7 cellular contexts compared by ENCODE assay signal in genomic region chr19:12092065-12092867, GRCh38. TPM values are rescaled to one million over a fixed set of nuclear protein-coding genes. Genes with fewer than 3 reads are reported as not detected.
DNase-seq lines count a peak whose midpoint lies in the region; ATAC-seq and TF ChIP-seq lines count a peak whose summit lies in the region.

No MANE protein-coding gene starts in this region.

- H3K4me2 ChIP-seq in SK-N-SH, result no peak overlapping the region

- H4K20me1 ChIP-seq in SK-N-SH (ENCODE audit: insufficient read depth), result no peaks in the 10 kb centered on the region

- no peaks in the 10 kb centered on the region for H3K36me3 ChIP-seq in SK-N-SH (replicated peaks in 1 of 2; ENCODE audit: control insufficient read depth in 1 of 2, insufficient read depth in 2 of 2, low read length in 1 of 2)

- 65% methylated on average over 25 of the region's 53 CpGs for WGBS in SK-N-SH (ENCODE audit: low lambda C conversion rate)

- no peaks in the 10 kb centered on the region for H3F3A ChIP-seq in SK-N-SH (replicated peaks; ENCODE audit: insufficient read depth)

- H3K9me2 ChIP-seq in SK-N-SH, result no peaks in the 10 kb centered on the region

- CTCF ChIA-PET in SK-N-SH (lab: Yijun Ruan, JAX), result interaction anchor here (0.8 kb wide), 1 partner anchor 33 kb away, joined by 3 read pairs; no protein-coding TSS in a partner anchor

- TF ChIP-seq EP300 in SK-N-SH (IDR thresholded peaks at IDR 0.05; ENCODE audit: borderline replicate concordance in 1 of 2, low read depth in 1 of 2, low read length in 1 of 2), result no peak

- H3K4me1 ChIP-seq in mononuclear cell (ENCODE audit: insufficient read depth, low read length), result peaks cover 15% of the 10 kb centered on the region
- no peaks in the 10 kb centered on the region for H3K4me1 ChIP-seq in SK-N-SH (ENCODE audit: control insufficient read depth in 1 of 2, insufficient read depth in 2 of 2, low read depth in 1 of 2, low read length in 1 of 2)

- POLR2A ChIA-PET in SK-N-SH (lab: Yijun Ruan, JAX), result no interaction called here

- H3K79me2 ChIP-seq in SK-N-SH (ENCODE audit: insufficient read depth), result no peaks in the 10 kb centered on the region

- H3K27ac ChIP-seq in SK-N-SH (ENCODE audit: low read depth in 2 of 2, low read length in 1 of 2), result no peak overlapping the region

- TF ChIP-seq RAD21 in SK-N-SH (IDR thresholded peaks at IDR 0.05; ENCODE audit: low read length), result no peak

- H3K4me3 ChIP-seq in mononuclear cell (ENCODE audit: low read length), result peak overlapping the region; percentile 37
- no peak overlapping the region for H3K4me3 ChIP-seq in SK-N-SH (ENCODE audit: low read depth in 2 of 2, low read length in 1 of 2)

- H3K27me3 ChIP-seq in mononuclear cell (ENCODE audit: insufficient read depth, low read length), result no peaks in the 10 kb centered on the region
- H3K27me3 ChIP-seq in SK-N-SH (ENCODE audit: insufficient read depth), result no peaks in the 10 kb centered on the region

- ATAC-seq in esophagus mucosa, result peak; percentile 86

- no peaks in the 10 kb centered on the region for H3K9me3 ChIP-seq in mononuclear cell (ENCODE audit: low read depth, low read length)
- H3K9me3 ChIP-seq in SK-N-SH, result no peaks in the 10 kb centered on the region

- TF ChIP-seq CTCF in SK-N-SH (IDR thresholded peaks at IDR 0.05), result no peak

- H3K9ac ChIP-seq in SK-N-SH, result no peak overlapping the region

- peak; percentile 32 for DNase-seq in NCI-H2227 (lab: John Stamatoyannopoulos, UW; ENCODE audit: unreplicated experiment)
- DNase-seq in activated CD8-positive, alpha-beta memory T cell treated with anti-CD3 and anti-CD28 coated beads, Interleukin-2, amount 50 U/mL, for 48 hours, result peak; percentile 89
- peak; percentile 57 to 74 for DNase-seq in stimulated activated CD8-positive, alpha-beta memory T cell treated with anti-CD3 and anti-CD28 coated beads, Interleukin-15, amount 100 ng/mL, for 48 hours (ENCODE audit: low read depth in 2 of 2)
- no peak for DNase-seq in SK-N-SH

- in situ Hi-C loops in GM18951 (cut with MboI; ENCODE audit: low sequenced_read_pairs, unreplicated experiment), result no loop called here

- TF ChIP-seq POLR2A in GM18951 (IDR thresholded peaks at IDR 0.05; ENCODE audit: extremely low read depth, insufficient read depth, insufficient read length), result peak; percentile 67

- H2AFZ ChIP-seq in SK-N-SH (ENCODE audit: low read depth), result no peak overlapping the region

TF ChIP-seq in SK-N-SH, 30 proteins besides CTCF, POLR2A, EP300 and RAD21:
- TF ChIP-seq RFX5 (IDR thresholded peaks at IDR 0.05; ENCODE audit: low read length) (no peak), FOXJ3 (CRISPR knock-in tag; IDR thresholded peaks at IDR 0.05) (no peak), SIN3A (IDR thresholded peaks at IDR 0.05; ENCODE audit: borderline replicate concordance, low read depth, low read length) (no peak), GABPA (IDR thresholded peaks at IDR 0.05; ENCODE audit: low read depth) (no peak), JUND (IDR thresholded peaks at IDR 0.05) (no peak), MEF2A (IDR thresholded peaks at IDR 0.05; ENCODE audit: borderline replicate concordance, low read depth) (no peak), NRF1 (IDR thresholded peaks at IDR 0.05; ENCODE audit: low read depth, low read length) (no peak), REST (IDR thresholded peaks at IDR 0.05; ENCODE audit: low read depth, low read length) (no peak), FOSL2 (IDR thresholded peaks at IDR 0.05; ENCODE audit: borderline replicate concordance, low read depth) (no peak), POLR2AphosphoS5 (IDR thresholded peaks at IDR 0.05; ENCODE audit: low read depth, low read length) (no peak), MXI1 (IDR thresholded peaks at IDR 0.05; ENCODE audit: low read depth, low read length) (no peak), RXRA (IDR thresholded peaks at IDR 0.05; ENCODE audit: borderline replicate concordance, low read depth) (no peak), EZH2phosphoT487 (IDR thresholded peaks at IDR 0.05; ENCODE audit: borderline replicate concordance, low read depth) (no peak), ELF1 (IDR thresholded peaks at IDR 0.05) (no peak), FOXM1 (IDR thresholded peaks at IDR 0.05; ENCODE audit: low read depth) (no peak)
TF ChIP-seq in SK-N-SH: peak in this region for 0.

RNA-seq across cellular contexts. Expression of gene ZNF844, which starts 27.7 kb away (rescaled TPM):
- total RNA-seq in esophagus mucosa (5.6 TPM), mononuclear cell (32.2 TPM)
- 0.28 and 0.31 TPM in 2 replicates for polyA plus RNA-seq in SK-N-SH (2012; rRNA removed)
- polyA plus RNA-seq in SK-N-SH (2012; cell fraction: cytosol; rRNA removed), result 0.39 TPM in 2 replicates
- 0.26 and 0.43 TPM in 2 replicates for polyA plus RNA-seq in SK-N-SH (2012; cell fraction: nucleus; rRNA removed)

RNA-seq across cellular contexts. Expression of gene ZNF878, which starts 39.5 kb away (rescaled TPM):
- total RNA-seq in esophagus mucosa (0.20 TPM), mononuclear cell (not detected)
- 0.05 TPM in 1 of 2 replicates, not detected in the other for polyA plus RNA-seq in SK-N-SH (2012; rRNA removed)
- 0.03 and 0.05 TPM in 2 replicates for polyA plus RNA-seq in SK-N-SH (2012; cell fraction: cytosol; rRNA removed)
- 0.06 TPM in 1 of 2 replicates, not detected in the other for polyA plus RNA-seq in SK-N-SH (2012; cell fraction: nucleus; rRNA removed)

RNA-seq across cellular contexts. Expression of gene ZNF20, which starts 47.9 kb away (rescaled TPM):
- total RNA-seq in esophagus mucosa (1.7 TPM), mononuclear cell (1.9 TPM)
- polyA plus RNA-seq in SK-N-SH (2012; rRNA removed), result 1.8 and 1.9 TPM in 2 replicates
- 1.9 and 2.6 TPM in 2 replicates for polyA plus RNA-seq in SK-N-SH (2012; cell fraction: cytosol; rRNA removed)
- polyA plus RNA-seq in SK-N-SH (2012; cell fraction: nucleus; rRNA removed), result 2.3 and 3.4 TPM in 2 replicates

RNA-seq across cellular contexts. Expression of gene ZNF433, which starts 56.8 kb away (rescaled TPM):
- total RNA-seq in esophagus mucosa, result 4.0 TPM
- total RNA-seq in mononuclear cell, result 0.63 TPM
- 1.9 and 2.1 TPM in 2 replicates for polyA plus RNA-seq in SK-N-SH (2012; rRNA removed)
- 2.5 and 2.8 TPM in 2 replicates for polyA plus RNA-seq in SK-N-SH (2012; cell fraction: cytosol; rRNA removed)
- polyA plus RNA-seq in SK-N-SH (2012; cell fraction: nucleus; rRNA removed), result 4.0 and 4.6 TPM in 2 replicates
